In genomic region chr3:170040283-170040907, GRCh38 we compare ENCODE assay signal across 14 cellular contexts. TPM values are rescaled to one million over a fixed set of nuclear protein-coding genes. Genes with fewer than 3 reads are reported as not detected.
DNase-seq lines count a peak whose midpoint lies in the region; ATAC-seq, FAIRE-seq and TF ChIP-seq lines count a peak whose summit lies in the region.
"Had no signal": no experiment of that assay in that cellular context is flagged by ENCODE, and none has a peak within 500 bp of the region (broad histone marks: within the 10 kb centered on the region; RNA-seq: fewer than 3 reads in every experiment).

No MANE protein-coding gene starts in this region.

- no peak for TF ChIP-seq EP300 in upper lobe of left lung (IDR thresholded peaks at IDR 0.05)

- TF ChIP-seq CTCF in endodermal cell (conservative IDR thresholded peaks at IDR 0.05) = no peak
- no peak for TF ChIP-seq CTCF in upper lobe of left lung (IDR thresholded peaks at IDR 0.05)

- WGBS in endodermal cell (ENCODE audit: insufficient coverage in 1 of 2, insufficient read length in 1 of 2), 2 experiments = 36 to 37% methylated on average over 8 to 14 of the region's 14 CpGs
- WGBS in upper lobe of left lung, 2 donors = 59 to 61% methylated on average over 14 of the region's 14 CpGs

- ATAC-seq in HG03378 (IDR thresholded peaks at IDR 0.05; ENCODE audit: unreplicated experiment) (no peak), GM21367 (IDR thresholded peaks at IDR 0.05; ENCODE audit: unreplicated experiment) (no peak), upper lobe of left lung (ENCODE audit: low FRiP score in 2 of 2) (no peak)
- ATAC-seq: activated naive CD8-positive, alpha-beta T cell treated with anti-CD3 and anti-CD28 coated beads, Interleukin-2, amount 50 U/mL, for 24 hours; CD8-positive, alpha-beta T cell; foreskin keratinocyte; sciatic nerve had no signal

- H3K4me3 ChIP-seq in endodermal cell (ENCODE audit: low read length) = peak overlapping the region; percentile 68
- H3K4me3 ChIP-seq in rectal smooth muscle tissue (ENCODE audit: low read length) = peak overlapping the region; percentile 20
- H3K4me3 ChIP-seq in upper lobe of left lung = peak overlapping the region in 2 of 4 donors; percentile 6 to 91
- H3K4me3 ChIP-seq: testis had no signal

- no peaks in the 10 kb centered on the region for H3K9me3 Mint-ChIP-seq in endodermal cell
- H3K9me3 Mint-ChIP-seq: activated naive CD8-positive, alpha-beta T cell treated with anti-CD3 and anti-CD28 coated beads, Interleukin-2, amount 50 U/mL, for 24 hours; CD8-positive, alpha-beta T cell had no signal

- H3K27ac ChIP-seq in endodermal cell (ENCODE audit: low read depth, low read length) (no peak overlapping the region), rectal smooth muscle tissue (ENCODE audit: low read depth, low read length) (no peak overlapping the region), upper lobe of left lung (no peak overlapping the region)
- H3K27ac ChIP-seq: foreskin keratinocyte, testis had no signal

- H3K27me3 Mint-ChIP-seq in endodermal cell (ENCODE audit: insufficient read depth) = peaks cover 11% of the 10 kb centered on the region
- H3K27me3 Mint-ChIP-seq: activated naive CD8-positive, alpha-beta T cell treated with anti-CD3 and anti-CD28 coated beads, Interleukin-2, amount 50 U/mL, for 24 hours had no signal

- FAIRE-seq in GM12891 (lab: Jason Lieb, UNC) = peak; percentile 16

- H3K4me3 Mint-ChIP-seq in endodermal cell = peak overlapping the region; percentile 42
- H3K4me3 Mint-ChIP-seq: activated naive CD8-positive, alpha-beta T cell treated with anti-CD3 and anti-CD28 coated beads, Interleukin-2, amount 50 U/mL, for 24 hours had no signal

- H3K9me3 ChIP-seq in endodermal cell (ENCODE audit: control insufficient read depth, low read length) (no peaks in the 10 kb centered on the region), upper lobe of left lung (no peaks in the 10 kb centered on the region)
- H3K9me3 ChIP-seq: testis had no signal

- TF ChIP-seq POLR2A in GM12891 (IDR thresholded peaks at IDR 0.05; ENCODE audit: low read depth, low read length) (no peak; the same call in 1 of the 2 replicates), upper lobe of left lung (IDR thresholded peaks at IDR 0.05) (no peak)

- no peak for DNase-seq in GM12891 (ENCODE audit: insufficient read length, low spot score)
- DNase-seq in NCI-H1105 (lab: John Stamatoyannopoulos, UW) = peak; percentile 55
- DNase-seq in endodermal cell = peak; percentile 56
- no peak for DNase-seq in upper lobe of left lung
- DNase-seq: activated naive CD8-positive, alpha-beta T cell treated with anti-CD3 and anti-CD28 coated beads, Interleukin-2, amount 50 U/mL, for 24 hours; CD8-positive, alpha-beta T cell; foreskin keratinocyte; islet precursor cell; NCI-H345; testis had no signal

- H3K4me1 ChIP-seq in endodermal cell (ENCODE audit: control insufficient read depth, insufficient read depth, low read length) (no peaks in the 10 kb centered on the region), rectal smooth muscle tissue (ENCODE audit: control insufficient read depth, insufficient read depth, low read length) (no peaks in the 10 kb centered on the region), upper lobe of left lung (peaks cover 3 to 43% (median 20%) of the 10 kb centered on the region in 4 donors)
- H3K4me1 ChIP-seq: foreskin keratinocyte, testis had no signal

- no peak overlapping the region for H3K9ac ChIP-seq in endodermal cell (ENCODE audit: extremely low read depth, low read length, poor library complexity, severe bottlenecking)
- H3K9ac ChIP-seq in rectal smooth muscle tissue (ENCODE audit: low read length) = no peak overlapping the region

- no peaks in the 10 kb centered on the region for H3K36me3 Mint-ChIP-seq in endodermal cell (ENCODE audit: low read depth)

- H3K36me3 ChIP-seq in endodermal cell (ENCODE audit: control insufficient read depth, insufficient read depth, low read length) (no peaks in the 10 kb centered on the region), rectal smooth muscle tissue (ENCODE audit: control insufficient read depth, insufficient read depth, low read length) (peaks cover 2% of the 10 kb centered on the region), upper lobe of left lung (no peaks in the 10 kb centered on the region)

- no peak overlapping the region for H3K27ac Mint-ChIP-seq in endodermal cell
- H3K27ac Mint-ChIP-seq: activated naive CD8-positive, alpha-beta T cell treated with anti-CD3 and anti-CD28 coated beads, Interleukin-2, amount 50 U/mL, for 24 hours; CD8-positive, alpha-beta T cell had no signal

- peaks cover 15% of the 10 kb centered on the region for H3K4me1 Mint-ChIP-seq in endodermal cell

- H3K27me3 ChIP-seq in endodermal cell (ENCODE audit: control insufficient read depth, insufficient read depth, low read length, poor library complexity, severe bottlenecking) = peaks cover 25% of the 10 kb centered on the region
- peaks cover 3% of the 10 kb centered on the region for H3K27me3 ChIP-seq in rectal smooth muscle tissue (ENCODE audit: control insufficient read depth, insufficient read depth, low read length)
- H3K27me3 ChIP-seq in upper lobe of left lung = no peaks in the 10 kb centered on the region
- H3K27me3 ChIP-seq: testis had no signal

TF ChIP-seq in GM12891, 5 proteins besides CTCF, POLR2A, EP300 and RAD21:
- TF ChIP-seq TAF1 (IDR thresholded peaks at IDR 0.05; ENCODE audit: low read depth, low read length) (no peak), POU2F2 (IDR thresholded peaks at IDR 0.05; ENCODE audit: low read depth, low read length) (no peak), SPI1 (IDR thresholded peaks at IDR 0.05; ENCODE audit: low read depth, low read length) (no peak), PAX5 (IDR thresholded peaks at IDR 0.05; ENCODE audit: insufficient read depth, low read length, severe bottlenecking) (no peak), POLR2AphosphoS5 (IDR thresholded peaks at IDR 0.05; ENCODE audit: low read depth, low read length) (no peak)

RNA-seq across cellular contexts. Expression of gene GPR160, which starts 2.6 kb away (rescaled TPM):
- 41.2 TPM for polyA plus RNA-seq in GM12891 (2012; ENCODE audit: low read depth, missing spikeins)
- total RNA-seq in endodermal cell = 1 to 10 TPM; 6.9 to 8.6 TPM
- polyA plus RNA-seq in endodermal cell (2013, experiment 1 of 2) = 2.1 TPM
- polyA plus RNA-seq in endodermal cell (2013, experiment 2 of 2) = 1.1 TPM
- 10 to 100 TPM; 11.5 to 49.7 (median 34.1) TPM for total RNA-seq in upper lobe of left lung

Comparison
In these comparisons a context has a peak if more than half of its experiments do, and no peak if none do; other contexts are left out.
1. DNase-seq: peak in NCI-H1105 (single experiment) and endodermal cell (single experiment); none in GM12891 (single experiment) and upper lobe of left lung (0 of 2).